8 cellular contexts compared by ENCODE assay signal in genomic region chr12:70576341-70577282, GRCh38.
DNase-seq lines count a peak whose midpoint lies in the region; ATAC-seq, FAIRE-seq and TF ChIP-seq lines count a peak whose summit lies in the region.

No MANE protein-coding gene starts in this region.

- POLR2A ChIA-PET in HCT116 (lab: Charles Lee): no interaction called here

- no peaks in the 10 kb centered on the region for H3K27me3 ChIP-seq in HCT116 (ENCODE audit: insufficient read depth, low read length)
- H3K27me3 ChIP-seq in prostate gland (replicated peaks; ENCODE audit: insufficient read depth): no peaks in the 10 kb centered on the region

- TF ChIP-seq CTCF in HCT116 (IDR thresholded peaks at IDR 0.05 in 2 of 3, conservative IDR thresholded peaks at IDR 0.05 in 1 of 3; ENCODE audit: borderline replicate concordance in 1 of 3, insufficient read depth in 1 of 3, low read depth in 2 of 3, low read length in 2 of 3) (peak; percentile 65 to 91 (median 87)), prostate gland (IDR thresholded peaks at IDR 0.05) (peak; percentile 30 to 76 (median 74))

- RAD21 ChIA-PET in HCT116 (lab: Charles Lee; ENCODE audit: low non-redundant PET in 1 of 2, low total read pairs in 2 of 2, uncharacterized antibody in 2 of 2, unreplicated experiment in 2 of 2): interaction anchor here (0.7 to 1.3 kb wide), 6 partner anchors 131 to 698 kb away, joined by 3 to 8 read pairs (median 3); no protein-coding TSS in a partner anchor

- TF ChIP-seq POLR2A in HCT116 (IDR thresholded peaks at IDR 0.05; ENCODE audit: borderline replicate concordance, extremely low read depth, insufficient read depth, insufficient read length) (no peak), prostate gland (IDR thresholded peaks at IDR 0.05) (no peak)

- H3K9me3 ChIP-seq in HCT116 (ENCODE audit: control insufficient read depth in 1 of 2, insufficient read depth in 1 of 2, low read depth in 1 of 2, low read length in 2 of 2): no peaks in the 10 kb centered on the region
- H3K9me3 ChIP-seq in prostate gland: no peaks in the 10 kb centered on the region

- TF ChIP-seq RAD21 in HCT116 (IDR thresholded peaks at IDR 0.05; ENCODE audit: low read depth): peak; percentile 97

- peak; percentile 81 for FAIRE-seq in TTC549 (lab: Jason Lieb, UNC)

- no peak overlapping the region for H3K27ac ChIP-seq in HCT116 (ENCODE audit: low read depth, low read length)
- no peak overlapping the region for H3K27ac ChIP-seq in prostate gland

- no peak overlapping the region for H3K4me2 ChIP-seq in HCT116 (ENCODE audit: low read length)

- CTCF ChIA-PET in HCT116 (lab: Charles Lee): interaction anchor here (0.6 to 2.8 kb wide), 23 partner anchors 8 to 797 kb away, joined by 3 to 33 read pairs (median 4); partner anchors contain the start of gene CNOT2

- H2AFZ ChIP-seq in HCT116 (ENCODE audit: low read depth, low read length, poor library complexity, severe bottlenecking): no peak overlapping the region

- 46% methylated on average over 19 of the region's 19 CpGs for WGBS in prostate gland

- H3K4me1 ChIP-seq in HCT116 (ENCODE audit: control insufficient read depth in 1 of 2, insufficient read depth in 2 of 2, low read length in 2 of 2) (no peaks in the 10 kb centered on the region), prostate gland (replicated peaks) (no peaks in the 10 kb centered on the region)

- DNase-seq in GDM1 (lab: John Stamatoyannopoulos, UW): peak; percentile 20
- peak; percentile 66 for DNase-seq in HCT116 (ENCODE audit: low read depth, low spot score)
- DNase-seq in NCI-H1694 treated with DMSO at 0.1 percent for 48 hours (lab: John Stamatoyannopoulos, UW): peak; percentile 41
- peak; percentile 65 for DNase-seq in foreskin melanocyte
- peak; percentile 10 for DNase-seq in prostate gland (ENCODE audit: low spot score)
- no peak for DNase-seq in activated effector memory CD4-positive, alpha-beta T cell treated with Interleukin-2 at 50 U/mL for 16 hours
- no peak for DNase-seq in islet precursor cell

- ATAC-seq in HCT116: peak; percentile 90

- no peak overlapping the region for H3K9ac ChIP-seq in HCT116 (ENCODE audit: low read length)

- no peaks in the 10 kb centered on the region for H3K79me2 ChIP-seq in HCT116 (ENCODE audit: insufficient read depth, low read length)

- no TSS peak for BruUV-seq in HCT116 (replicated peaks; lab: Mats Ljungman, UMichigan)

- H3K4me3 ChIP-seq in HCT116 (replicated peaks in 1 of 2; ENCODE audit: low read depth in 1 of 2, low read length in 2 of 2): no peak overlapping the region
- no peak overlapping the region for H3K4me3 ChIP-seq in prostate gland

- H3K9me2 ChIP-seq in HCT116 (ENCODE audit: insufficient read depth): no peaks in the 10 kb centered on the region

- no peaks in the 10 kb centered on the region for H4K20me1 ChIP-seq in HCT116 (ENCODE audit: insufficient read depth)

- H3K36me3 ChIP-seq in HCT116 (ENCODE audit: control insufficient read depth in 1 of 2, insufficient read depth in 2 of 2, low read length in 2 of 2) (no peaks in the 10 kb centered on the region), prostate gland (no peaks in the 10 kb centered on the region)

- intact Hi-C loops in HCT116 (cut with micrococcal nuclease): loop anchor here (1.0 to 10.0 kb wide), 5 partner anchors 334 to 792 kb away; partner anchors contain the start of gene CNOT2
- intact Hi-C loops in prostate gland (cut with DNase I): loop anchor here (1.0 to 2.0 kb wide), 2 partner anchors 676 to 697 kb away; no protein-coding TSS in a partner anchor

TF ChIP-seq in HCT116, 20 proteins besides CTCF, POLR2A, EP300 and RAD21:
- no peak for TF ChIP-seq ELF1 (IDR thresholded peaks at IDR 0.05; ENCODE audit: borderline replicate concordance, low read depth)
- TF ChIP-seq SIN3A (IDR thresholded peaks at IDR 0.05; ENCODE audit: low read depth): no peak
- no peak for TF ChIP-seq SRF (IDR thresholded peaks at IDR 0.05; ENCODE audit: low read depth)
- no peak for TF ChIP-seq ZNF274 (IDR thresholded peaks at IDR 0.05; ENCODE audit: low read depth, low read length)
- no peak for TF ChIP-seq EZH2phosphoT487 (IDR thresholded peaks at IDR 0.05; ENCODE audit: borderline replicate concordance)
- TF ChIP-seq ZFX (IDR thresholded peaks at IDR 0.05): no peak
- TF ChIP-seq, protein P1, sequence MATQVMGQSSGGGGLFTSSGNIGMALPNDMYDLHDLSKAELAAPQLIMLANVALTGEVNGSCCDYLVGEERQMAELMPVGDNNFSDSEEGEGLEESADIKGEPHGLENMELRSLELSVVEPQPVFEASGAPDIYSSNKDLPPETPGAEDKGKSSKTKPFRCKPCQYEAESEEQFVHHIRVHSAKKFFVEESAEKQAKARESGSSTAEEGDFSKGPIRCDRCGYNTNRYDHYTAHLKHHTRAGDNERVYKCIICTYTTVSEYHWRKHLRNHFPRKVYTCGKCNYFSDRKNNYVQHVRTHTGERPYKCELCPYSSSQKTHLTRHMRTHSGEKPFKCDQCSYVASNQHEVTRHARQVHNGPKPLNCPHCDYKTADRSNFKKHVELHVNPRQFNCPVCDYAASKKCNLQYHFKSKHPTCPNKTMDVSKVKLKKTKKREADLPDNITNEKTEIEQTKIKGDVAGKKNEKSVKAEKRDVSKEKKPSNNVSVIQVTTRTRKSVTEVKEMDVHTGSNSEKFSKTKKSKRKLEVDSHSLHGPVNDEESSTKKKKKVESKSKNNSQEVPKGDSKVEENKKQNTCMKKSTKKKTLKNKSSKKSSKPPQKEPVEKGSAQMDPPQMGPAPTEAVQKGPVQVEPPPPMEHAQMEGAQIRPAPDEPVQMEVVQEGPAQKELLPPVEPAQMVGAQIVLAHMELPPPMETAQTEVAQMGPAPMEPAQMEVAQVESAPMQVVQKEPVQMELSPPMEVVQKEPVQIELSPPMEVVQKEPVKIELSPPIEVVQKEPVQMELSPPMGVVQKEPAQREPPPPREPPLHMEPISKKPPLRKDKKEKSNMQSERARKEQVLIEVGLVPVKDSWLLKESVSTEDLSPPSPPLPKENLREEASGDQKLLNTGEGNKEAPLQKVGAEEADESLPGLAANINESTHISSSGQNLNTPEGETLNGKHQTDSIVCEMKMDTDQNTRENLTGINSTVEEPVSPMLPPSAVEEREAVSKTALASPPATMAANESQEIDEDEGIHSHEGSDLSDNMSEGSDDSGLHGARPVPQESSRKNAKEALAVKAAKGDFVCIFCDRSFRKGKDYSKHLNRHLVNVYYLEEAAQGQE (IDR thresholded peaks at IDR 0.05; ENCODE audit: low read depth): no peak
- TF ChIP-seq EGR1 (IDR thresholded peaks at IDR 0.05; ENCODE audit: low read depth): no peak
- TF ChIP-seq ATF3 (IDR thresholded peaks at IDR 0.05): no peak

Comparison
In these comparisons a context has a peak if more than half of its experiments do, and no peak if none do; other contexts are left out.
1. DNase-seq: peak in GDM1 (single experiment), HCT116 (single experiment), NCI-H1694 treated with DMSO at 0.1 percent for 48 hours (single experiment), foreskin melanocyte (single experiment) and prostate gland (single experiment); none in activated effector memory CD4-positive, alpha-beta T cell treated with Interleukin-2 at 50 U/mL for 16 hours (single experiment) and islet precursor cell (single experiment).